Comparison of ENCODE assay signal across 8 cellular contexts in the genomic region with DNA sequence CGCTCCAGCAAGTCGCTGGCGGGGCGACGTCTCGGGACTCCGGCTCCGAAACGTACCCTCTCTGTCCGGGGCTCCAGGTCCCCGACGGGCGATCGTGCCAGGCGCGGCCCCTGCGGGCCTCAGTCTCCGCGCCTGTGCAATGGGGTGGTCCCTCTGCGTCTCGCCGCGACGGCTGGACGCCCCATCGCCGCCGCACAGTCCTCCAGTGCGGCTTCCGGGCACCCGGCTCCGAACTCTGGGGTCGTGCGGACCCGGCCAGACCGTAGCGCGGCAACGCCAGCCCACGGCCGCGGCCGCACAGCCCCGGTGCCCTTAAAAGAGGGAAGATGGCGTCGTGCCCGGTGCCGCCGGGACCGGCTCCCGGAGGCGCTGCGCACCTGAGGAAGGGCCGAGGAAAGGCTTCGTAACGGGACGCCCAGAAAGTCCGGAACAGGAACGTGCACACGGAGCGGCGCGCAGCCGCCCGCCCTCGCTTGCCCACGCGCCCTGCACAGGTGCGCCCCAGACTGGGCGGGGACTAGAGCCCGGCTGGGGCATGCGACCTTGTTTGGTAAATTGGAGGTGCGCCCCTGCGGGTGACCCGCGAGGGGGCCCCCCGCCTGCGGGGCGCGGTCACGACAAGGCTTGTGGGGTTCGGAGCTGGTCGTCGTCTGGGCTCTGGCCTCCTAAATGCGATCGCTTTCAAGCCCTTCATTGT. TPM values are rescaled to one million over a fixed set of nuclear protein-coding genes. Genes with fewer than 3 reads are reported as not detected.
DNase-seq lines count a peak whose midpoint lies in the region; ATAC-seq and TF ChIP-seq lines count a peak whose summit lies in the region.

No MANE protein-coding gene starts in this region.

- peak; percentile 15 for TF ChIP-seq POLR2A in transverse colon (IDR thresholded peaks at IDR 0.05)

- peak; percentile 85 for ATAC-seq in CD8-positive, alpha-beta T cell
- peak; percentile 68 for ATAC-seq in HG02885 (IDR thresholded peaks at IDR 0.05; ENCODE audit: poor library complexity, unreplicated experiment)
- peak; percentile 85 to 87 for ATAC-seq in activated CD4-positive, CD25-positive, alpha-beta regulatory T cell treated with anti-CD3 and anti-CD28 coated beads, Interleukin-2, amount 50 U/mL, for 24 hours
- no peak for ATAC-seq in HG03469 (IDR thresholded peaks at IDR 0.05; ENCODE audit: unreplicated experiment)
- no peak for ATAC-seq in GM18861 (IDR thresholded peaks at IDR 0.05; ENCODE audit: unreplicated experiment)

- intact Hi-C loops in CD8-positive, alpha-beta T cell (cut with DNase I, micrococcal nuclease): loop anchor here (1.0 to 2.0 kb wide), 5 partner anchors 22 to 96 kb away; a partner anchor contains a TSS
- intact Hi-C loops in transverse colon (cut with DNase I; ENCODE audit: low total_unique reads): no loop called here

- POLR2A ChIA-PET in CD8-positive, alpha-beta T cell (lab: Charles Lee): interaction anchor here (1.2 kb wide), 1 partner anchor 77 kb away, joined by 3 read pairs; no protein-coding TSS in a partner anchor

- peak overlapping the region; percentile 82 for H3K4me3 ChIP-seq in CD8-positive, alpha-beta T cell (ENCODE audit: low read depth, low read length)
- H3K4me3 ChIP-seq in mucosa of stomach (ENCODE audit: low read length): peak overlapping the region; percentile 36
- H3K4me3 ChIP-seq in transverse colon: peak overlapping the region; percentile 47 to 70 (median 58)

- H3K36me3 ChIP-seq in CD8-positive, alpha-beta T cell (ENCODE audit: insufficient read depth, low read length): no peaks in the 10 kb centered on the region
- H3K36me3 ChIP-seq in mucosa of stomach (ENCODE audit: control insufficient read depth, insufficient read depth, low read length): no peaks in the 10 kb centered on the region
- H3K36me3 ChIP-seq in transverse colon: no peaks in the 10 kb centered on the region

- no peak for TF ChIP-seq EP300 in transverse colon (IDR thresholded peaks at IDR 0.05; ENCODE audit: low read depth)

- no peaks in the 10 kb centered on the region for H3K27me3 Mint-ChIP-seq in CD8-positive, alpha-beta T cell (ENCODE audit: low read depth)

- H3K9me3 ChIP-seq in CD8-positive, alpha-beta T cell (ENCODE audit: low read length): no peaks in the 10 kb centered on the region
- no peaks in the 10 kb centered on the region for H3K9me3 ChIP-seq in mucosa of stomach (ENCODE audit: control insufficient read depth, low read length)
- no peaks in the 10 kb centered on the region for H3K9me3 ChIP-seq in transverse colon

- no peaks in the 10 kb centered on the region for H3K36me3 Mint-ChIP-seq in CD8-positive, alpha-beta T cell

- H3K4me1 ChIP-seq in CD8-positive, alpha-beta T cell (ENCODE audit: insufficient read depth, low read length): peaks cover 7% of the 10 kb centered on the region
- H3K4me1 ChIP-seq in mucosa of stomach (ENCODE audit: control insufficient read depth, insufficient read depth, low read length) (peaks cover 44% of the 10 kb centered on the region), transverse colon (peaks cover 14 to 44% (median 37%) of the 10 kb centered on the region in 4 donors)

- CTCF ChIA-PET in CD8-positive, alpha-beta T cell (lab: Charles Lee): interaction anchor here (1.3 to 2.3 kb wide), 4 partner anchors 19 to 26 kb away, joined by 3 to 6 read pairs (median 5); no protein-coding TSS in a partner anchor

- no peak overlapping the region for H3K27ac Mint-ChIP-seq in CD8-positive, alpha-beta T cell

- H3K27ac ChIP-seq in CD8-positive, alpha-beta T cell (ENCODE audit: low read depth, low read length): peak overlapping the region; percentile 20
- peak overlapping the region; percentile 47 to 69 (median 58) for H3K27ac ChIP-seq in transverse colon

- in situ Hi-C loops in transverse colon (cut with MboI; ENCODE audit: low pct_ligation_motif_present in 1 of 4, low pct_unique_long_range_greater_than_20kb in 1 of 4, low sequenced_read_pairs in 3 of 4): no loop called here

- peaks cover 10% of the 10 kb centered on the region for H3K4me1 Mint-ChIP-seq in CD8-positive, alpha-beta T cell (ENCODE audit: low read depth)

- peak; percentile 13 to 66 (median 42) for DNase-seq in CD8-positive, alpha-beta T cell
- DNase-seq in effector CD4-positive, alpha-beta T cell: peak; percentile 30
- DNase-seq in transverse colon: peak; percentile 66

- no peaks in the 10 kb centered on the region for H3K27me3 ChIP-seq in CD8-positive, alpha-beta T cell (ENCODE audit: insufficient read depth, low read length)
- H3K27me3 ChIP-seq in mucosa of stomach (ENCODE audit: control insufficient read depth, insufficient read depth, low read length) (peaks cover 8% of the 10 kb centered on the region), transverse colon (peaks cover 33% of the 10 kb centered on the region)

- peak overlapping the region; percentile 82 for H3K4me3 Mint-ChIP-seq in CD8-positive, alpha-beta T cell

- H3K9me3 Mint-ChIP-seq in CD8-positive, alpha-beta T cell: no peaks in the 10 kb centered on the region

- 0% methylated on average over 55 of the region's 86 CpGs; no CpG with 5 or more reads in 1 of the 2 donors for WGBS in transverse colon (ENCODE audit: low coverage in 1 of 2), 2 donors

- H3K9ac ChIP-seq in mucosa of stomach (ENCODE audit: low read length): peak overlapping the region; percentile 76

- peak; percentile 2 for TF ChIP-seq CTCF in CD8-positive, alpha-beta T cell (IDR thresholded peaks at IDR 0.05)
- no peak for TF ChIP-seq CTCF in transverse colon (IDR thresholded peaks at IDR 0.05)

RNA-seq across cellular contexts. Expression of a gene that starts 0.5 kb away (rescaled TPM):
- 1 to 10 TPM; 5.3 to 6.1 TPM for total RNA-seq in CD8-positive, alpha-beta T cell
- 10 to 100 TPM; 10.1 to 23.5 (median 14.4) TPM for total RNA-seq in transverse colon

RNA-seq across cellular contexts. Expression of a gene that starts 21.9 kb away (rescaled TPM):
- total RNA-seq in CD8-positive, alpha-beta T cell: 1 to 10 TPM; 3.5 to 3.9 TPM
- 1 to 10 TPM; 1.1 to 3.8 (median 2.8) TPM for total RNA-seq in transverse colon

RNA-seq across cellular contexts. Expression of a gene that starts 32.1 kb away (rescaled TPM):
- 1 to 10 TPM; 5.9 to 7.8 TPM for total RNA-seq in CD8-positive, alpha-beta T cell
- total RNA-seq in transverse colon: 10 to 100 TPM; 20.9 to 24.3 (median 22.5) TPM

RNA-seq across cellular contexts. Expression of a gene that starts 40.3 kb away (rescaled TPM):
- 10 to 100 TPM; 22.5 to 24.7 TPM for total RNA-seq in CD8-positive, alpha-beta T cell
- 100 to 1,000 TPM; 307 to 452 (median 365) TPM for total RNA-seq in transverse colon

Comparison
In these comparisons a context has a peak if more than half of its experiments do, and no peak if none do; other contexts are left out.
1. ATAC-seq: peak in CD8-positive, alpha-beta T cell (single experiment), HG02885 (single experiment) and activated CD4-positive, CD25-positive, alpha-beta regulatory T cell treated with anti-CD3 and anti-CD28 coated beads, Interleukin-2, amount 50 U/mL, for 24 hours (2 of 2); none in HG03469 (single experiment) and GM18861 (single experiment).
2. Peak in every context shown above with its lines, with median percentiles within 50 percentile points of each other: DNase-seq and H3K4me3 ChIP-seq.